2 cellular contexts compared by ENCODE assay signal in the genomic region with DNA sequence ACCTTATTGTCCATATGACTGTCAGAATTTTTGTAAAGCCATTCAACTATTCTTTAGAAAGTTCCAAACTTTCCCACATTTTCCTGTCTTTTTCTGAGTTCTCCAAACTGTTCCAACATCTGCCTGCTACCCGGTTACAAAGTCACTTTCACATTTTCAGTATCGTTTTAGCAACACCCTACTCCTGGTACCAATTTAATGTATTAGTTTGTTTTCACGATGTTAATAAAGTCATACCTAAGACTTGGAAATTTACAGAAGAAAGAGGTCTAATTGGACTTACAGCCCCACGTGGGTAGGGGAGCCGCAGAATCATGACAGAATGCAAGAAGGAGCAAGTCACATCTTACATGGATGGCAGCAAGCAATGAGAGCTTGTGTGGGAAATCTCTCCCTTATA.
TF ChIP-seq lines count a peak whose summit lies in the region.

No MANE protein-coding gene starts in this region.

TF ChIP-seq in HEK293, 187 proteins besides CTCF, POLR2A, EP300 and RAD21 (continued from another document):
- peak; percentile 81 for TF ChIP-seq ZNF707 (tag by site-specific recombination; IDR thresholded peaks at IDR 0.05)

TF ChIP-seq in K562, 482 proteins besides CTCF, POLR2A, EP300 and RAD21:
- TF ChIP-seq, protein P1, sequence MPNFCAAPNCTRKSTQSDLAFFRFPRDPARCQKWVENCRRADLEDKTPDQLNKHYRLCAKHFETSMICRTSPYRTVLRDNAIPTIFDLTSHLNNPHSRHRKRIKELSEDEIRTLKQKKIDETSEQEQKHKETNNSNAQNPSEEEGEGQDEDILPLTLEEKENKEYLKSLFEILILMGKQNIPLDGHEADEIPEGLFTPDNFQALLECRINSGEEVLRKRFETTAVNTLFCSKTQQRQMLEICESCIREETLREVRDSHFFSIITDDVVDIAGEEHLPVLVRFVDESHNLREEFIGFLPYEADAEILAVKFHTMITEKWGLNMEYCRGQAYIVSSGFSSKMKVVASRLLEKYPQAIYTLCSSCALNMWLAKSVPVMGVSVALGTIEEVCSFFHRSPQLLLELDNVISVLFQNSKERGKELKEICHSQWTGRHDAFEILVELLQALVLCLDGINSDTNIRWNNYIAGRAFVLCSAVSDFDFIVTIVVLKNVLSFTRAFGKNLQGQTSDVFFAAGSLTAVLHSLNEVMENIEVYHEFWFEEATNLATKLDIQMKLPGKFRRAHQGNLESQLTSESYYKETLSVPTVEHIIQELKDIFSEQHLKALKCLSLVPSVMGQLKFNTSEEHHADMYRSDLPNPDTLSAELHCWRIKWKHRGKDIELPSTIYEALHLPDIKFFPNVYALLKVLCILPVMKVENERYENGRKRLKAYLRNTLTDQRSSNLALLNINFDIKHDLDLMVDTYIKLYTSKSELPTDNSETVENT (CRISPR knock-in tag; IDR thresholded peaks at IDR 0.05): no peak
- no peak for TF ChIP-seq SRSF3 (IDR thresholded peaks at IDR 0.05; ENCODE audit: insufficient read depth, low read length)
- peak; percentile 78 for TF ChIP-seq ZNF707 (CRISPR knock-in tag; conservative IDR thresholded peaks at IDR 0.05)
- no peak for TF ChIP-seq RBM22 (IDR thresholded peaks at IDR 0.05; ENCODE audit: low read depth, low read length, poor library complexity, severe bottlenecking)
- 0 out of 2 replicates have a peak, but pooled peaks have one; percentile 55 for TF ChIP-seq ZNF431 (CRISPR knock-in tag; IDR thresholded peaks at IDR 0.05)
